ENCODE assay signal across 8 cellular contexts in the genomic region with DNA sequence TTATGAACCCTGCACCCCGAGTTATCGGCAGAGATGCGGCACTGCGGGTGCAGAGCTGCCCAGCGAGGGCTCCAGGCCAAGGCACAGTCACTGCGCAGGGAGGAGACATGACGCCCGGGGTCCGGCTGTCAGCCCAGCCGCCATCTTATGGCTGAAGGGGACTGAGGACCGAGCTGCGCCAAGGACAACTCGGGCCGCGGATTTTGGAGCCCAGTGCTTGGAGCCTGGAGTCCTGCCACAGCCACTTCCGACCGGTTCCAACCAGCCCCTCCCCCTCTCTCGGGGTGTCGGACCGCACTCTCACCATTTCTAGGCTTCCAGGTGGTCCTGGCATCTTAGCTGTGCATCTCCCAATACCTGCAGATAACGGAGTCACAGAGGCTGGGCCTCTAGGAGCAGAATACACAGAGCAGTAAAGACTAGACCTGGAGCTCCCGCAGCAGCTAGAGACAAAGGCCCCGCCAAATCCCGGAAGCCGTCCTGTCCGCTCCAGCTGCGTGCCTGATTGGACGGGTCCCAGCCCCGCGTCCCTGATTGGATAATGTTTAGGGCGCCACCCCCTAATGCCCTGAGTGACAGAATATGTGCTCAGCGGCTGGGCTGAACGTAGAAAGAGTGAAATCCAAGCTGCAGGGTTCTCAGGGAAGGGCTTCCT. TPM values are rescaled to one million over a fixed set of nuclear protein-coding genes. Genes with fewer than 3 reads are reported as not detected.
DNase-seq lines count a peak whose midpoint lies in the region; ATAC-seq and TF ChIP-seq lines count a peak whose summit lies in the region.

TSS of gene ZNF680 (minus strand) at position 451 of the 655 bp plus-strand sequence. CDS start at position 334, 117 bp downstream.

- H3K9me3 ChIP-seq in CD4-positive, alpha-beta T cell (ENCODE audit: control insufficient read depth, low read length), result no peaks in the 10 kb centered on the region
- H3K9me3 ChIP-seq in effector memory CD4-positive, alpha-beta T cell (ENCODE audit: control insufficient read depth, low read length), result no peaks in the 10 kb centered on the region

- peak within 1 kb of the TSS; percentile 41 for H3K27ac ChIP-seq in CD4-positive, alpha-beta T cell (ENCODE audit: low read depth, low read length)
- peak within 1 kb of the TSS; percentile 64 for H3K27ac ChIP-seq in effector memory CD4-positive, alpha-beta T cell (ENCODE audit: insufficient read depth, low read length, poor library complexity, severe bottlenecking)

- no peak for TF ChIP-seq CTCF in CD4-positive, alpha-beta T cell (IDR thresholded peaks at IDR 0.05)

- H3K4me1 Mint-ChIP-seq in CD4-positive, alpha-beta T cell (ENCODE audit: low read depth), result peaks cover 41% of the 10 kb centered on the region
- peaks cover 14% of the 10 kb centered on the region for H3K4me1 Mint-ChIP-seq in memory B cell

- intact Hi-C loops in CD4-positive, alpha-beta T cell (cut with DNase I, micrococcal nuclease), result loop anchor here (2.0 to 10.0 kb wide), 9 partner anchors 105 to 810 kb away; partner anchors contain the start of genes ZNF107 (in 2 of the 2), ZNF273 (in 2 of the 2), ZNF138 (in 1 of the 2) and ZNF736 (in 1 of the 2)

- peak within 1 kb of the TSS; percentile 89 for H3K4me3 ChIP-seq in effector memory CD4-positive, alpha-beta T cell (ENCODE audit: insufficient read depth, low read depth, low read length, poor library complexity, severe bottlenecking)

- no peaks in the 10 kb centered on the region for H3K27me3 ChIP-seq in CD4-positive, alpha-beta T cell (ENCODE audit: control insufficient read depth, insufficient read depth, low read length)
- H3K27me3 ChIP-seq in effector memory CD4-positive, alpha-beta T cell (replicated peaks; ENCODE audit: control insufficient read depth, insufficient read depth, low read length, poor library complexity, severe bottlenecking), result no peaks in the 10 kb centered on the region

- H3K4me1 ChIP-seq in effector memory CD4-positive, alpha-beta T cell (ENCODE audit: control insufficient read depth, insufficient read depth, low read length, poor library complexity, severe bottlenecking), result no peaks in the 10 kb centered on the region

- H3K36me3 Mint-ChIP-seq in CD4-positive, alpha-beta T cell (ENCODE audit: low read depth), result peaks cover 38% of the 10 kb centered on the region
- peaks cover 15% of the 10 kb centered on the region for H3K36me3 Mint-ChIP-seq in memory B cell

- H3K9me3 Mint-ChIP-seq in CD4-positive, alpha-beta T cell, result no peaks in the 10 kb centered on the region
- H3K9me3 Mint-ChIP-seq in memory B cell, result peaks cover 4% of the 10 kb centered on the region

- H3K4me3 Mint-ChIP-seq in CD4-positive, alpha-beta T cell, result peak within 1 kb of the TSS; percentile 100
- H3K4me3 Mint-ChIP-seq in memory B cell, result peak within 1 kb of the TSS; percentile 99

- no peaks in the 10 kb centered on the region for H3K27me3 Mint-ChIP-seq in CD4-positive, alpha-beta T cell
- H3K27me3 Mint-ChIP-seq in memory B cell, result no peaks in the 10 kb centered on the region

- ATAC-seq in CD4-positive, alpha-beta T cell (ENCODE audit: poor library complexity), result peak; percentile 98
- ATAC-seq in GM19397 (IDR thresholded peaks at IDR 0.05; ENCODE audit: unreplicated experiment) (peak; percentile 100), HG03565 (IDR thresholded peaks at IDR 0.05; ENCODE audit: unreplicated experiment) (peak; percentile 99), memory B cell (ENCODE audit: low read depth) (peak; percentile 98)

- H3K36me3 ChIP-seq in effector memory CD4-positive, alpha-beta T cell (ENCODE audit: control insufficient read depth, insufficient read depth, low read length), result no peaks in the 10 kb centered on the region

- DNase-seq in CD4-positive, alpha-beta T cell, result peak; percentile 79 to 88 (median 82)
- DNase-seq in NCI-H774 (lab: John Stamatoyannopoulos, UW) (peak; percentile 95), memory B cell (ENCODE audit: low spot score in 2 of 2) (peak; percentile 74 to 83)
- peak; percentile 90 for DNase-seq in activated CD8-positive, alpha-beta memory T cell treated with anti-CD3 and anti-CD28 coated beads for 24 hours
- DNase-seq in effector memory CD4-positive, alpha-beta T cell, result peak; percentile 75 to 85 (median 85)
- DNase-seq in stimulated activated CD8-positive, alpha-beta memory T cell treated with anti-CD3 and anti-CD28 coated beads, Interleukin-12 subunit alpha, Interleukin-12 subunit beta, amount 100 ng/mL, for 4 hours (ENCODE audit: low read depth), result peak; percentile 77

- CTCF ChIA-PET in CD4-positive, alpha-beta T cell (lab: Charles Lee), result no interaction called here

- POLR2A ChIA-PET in CD4-positive, alpha-beta T cell (lab: Charles Lee), result interaction anchor here (0.7 to 2.3 kb wide), 14 partner anchors 12 to 811 kb away, joined by 3 to 47 read pairs (median 6); partner anchors contain the start of genes ERV3-1, ZNF107, ZNF138 and ZNF273

- H3K27ac Mint-ChIP-seq in CD4-positive, alpha-beta T cell, result peak within 1 kb of the TSS; percentile 88
- H3K27ac Mint-ChIP-seq in memory B cell, result peak within 1 kb of the TSS; percentile 87

RNA-seq across cellular contexts. Expression of gene ZNF680, which starts in this region (rescaled TPM):
- 1 to 10 TPM; 8.3 to 8.9 TPM for total RNA-seq in CD4-positive, alpha-beta T cell

Comparison
In these comparisons a context has a peak if more than half of its experiments do, and no peak if none do; other contexts are left out.
1. Peak in every context shown above with its lines: DNase-seq, ATAC-seq, H3K4me3 ChIP-seq and H3K27ac ChIP-seq.